ENCODE assay signal across 8 cellular contexts in the genomic region with DNA sequence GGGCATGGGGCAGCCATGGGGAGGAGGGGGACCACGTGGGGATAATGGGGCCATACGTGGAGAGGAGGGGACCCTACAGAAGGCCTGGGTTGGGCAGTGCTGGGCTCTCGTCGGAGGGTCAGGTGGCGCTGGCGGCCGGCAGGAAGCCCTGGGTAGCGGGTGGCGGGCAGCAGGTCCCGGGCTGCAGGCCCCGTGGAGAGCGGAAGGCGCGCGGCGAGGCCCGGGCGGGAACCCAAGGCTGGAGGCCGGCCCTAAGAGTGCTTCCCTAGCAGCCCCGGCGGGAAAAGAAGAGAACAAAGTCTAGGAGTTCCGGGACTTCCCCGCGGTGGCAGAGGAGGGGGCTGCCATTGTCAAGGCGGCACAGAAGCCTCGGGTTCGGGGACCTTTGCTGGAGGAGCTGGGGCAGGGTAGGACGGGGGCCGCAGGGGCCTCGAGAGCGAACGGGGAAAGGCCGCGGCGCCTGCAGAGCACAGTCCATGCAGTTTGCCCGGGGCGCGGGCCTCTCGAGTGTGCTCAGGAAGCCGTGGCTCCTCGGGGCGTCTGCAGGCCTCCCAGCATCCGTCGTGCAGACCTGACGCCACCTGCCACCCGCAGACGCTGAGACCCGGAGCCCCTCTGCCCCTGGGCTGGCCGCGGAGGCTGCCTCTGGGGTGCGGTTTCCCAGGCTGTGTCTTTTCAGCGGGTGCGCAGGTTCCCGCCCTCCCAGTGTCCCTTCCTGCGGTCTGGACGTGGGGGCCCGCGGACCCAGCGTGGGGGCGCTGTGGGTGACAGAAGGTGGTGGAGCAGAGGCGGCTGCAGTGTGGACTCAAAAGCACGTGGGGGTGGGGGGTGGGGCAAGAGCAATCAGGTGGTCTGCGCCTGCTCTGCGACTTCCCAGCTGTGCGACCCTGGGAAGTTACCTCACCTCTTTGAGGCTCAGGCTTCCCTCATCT. TPM values are rescaled to one million over a fixed set of nuclear protein-coding genes. Genes with fewer than 3 reads are reported as not detected.
DNase-seq lines count a peak whose midpoint lies in the region; ATAC-seq and TF ChIP-seq lines count a peak whose summit lies in the region.

No MANE protein-coding gene starts in this region.

- peak overlapping the region; percentile 24; the same call in 1 of the 2 replicates for H3K4me3 ChIP-seq in GM08714 (ENCODE audit: low read length)
- H3K4me3 ChIP-seq in OCI-LY1 (ENCODE audit: low read depth, low read length, poor library complexity, severe bottlenecking), result peak overlapping the region; percentile 50
- H3K4me3 ChIP-seq in liver (ENCODE audit: low read depth in 1 of 3, low read length in 3 of 3), result peak overlapping the region; percentile 33 to 64 (median 58)
- H3K4me3 ChIP-seq in stomach, result peak overlapping the region; percentile 40 to 59 (median 44)

- TF ChIP-seq CTCF in OCI-LY1 (IDR thresholded peaks at IDR 0.05; ENCODE audit: low read length) (no peak), liver (IDR thresholded peaks at IDR 0.05; ENCODE audit: low read depth, low read length, missing input control) (no peak), stomach (IDR thresholded peaks at IDR 0.05) (no peak)

- no peak for TF ChIP-seq POLR2A in stomach (IDR thresholded peaks at IDR 0.05)

- H3K27ac ChIP-seq in OCI-LY1 (ENCODE audit: low read depth, low read length, poor library complexity, severe bottlenecking) (no peak overlapping the region), liver (ENCODE audit: low read depth in 1 of 2, low read length in 2 of 2) (peak overlapping the region; percentile 73 to 77), stomach (peak overlapping the region; percentile 62 to 83 (median 72))

- DNase-seq in amniotic epithelial cell (ENCODE audit: low read depth) (peak; percentile 7), stomach (no peak), HEK293T (ENCODE audit: extremely low spot score) (no peak), NCI-H1436 treated with DMSO at 0.1 percent for 48 hours (lab: John Stamatoyannopoulos, UW) (no peak)

- H3F3A ChIP-seq in OCI-LY1 (ENCODE audit: insufficient read depth, low read length), result no peaks in the 10 kb centered on the region

- H3K27me3 ChIP-seq in OCI-LY1 (ENCODE audit: insufficient read depth, low read length) (no peaks in the 10 kb centered on the region; the same call in 1 of the 2 replicates), liver (ENCODE audit: control insufficient read depth in 4 of 4, insufficient read depth in 4 of 4, low read length in 3 of 4) (no peaks in the 10 kb centered on the region), stomach (no peaks in the 10 kb centered on the region)

- POLR2A ChIA-PET in HEK293T (lab: Yijun Ruan, JAX), result interaction anchor here (9.9 kb wide), 1 partner anchor 18 kb away, joined by 134 read pairs; a partner anchor contains a TSS

- CTCF ChIA-PET in HEK293T (lab: Yijun Ruan, JAX), result interaction anchor here (1.0 to 3.1 kb wide), 4 partner anchors 7 to 15 kb away, joined by 3 to 20 read pairs (median 4); no protein-coding TSS in a partner anchor

- no peak for ATAC-seq in HG03097 (IDR thresholded peaks at IDR 0.05; ENCODE audit: low FRiP score, unreplicated experiment)

- H3K9ac ChIP-seq in OCI-LY1 (ENCODE audit: low read length) (no peak overlapping the region), liver (ENCODE audit: low read depth in 1 of 2, low read length in 2 of 2) (peak overlapping the region; percentile 30 to 43)

- H3K4me1 ChIP-seq in OCI-LY1 (ENCODE audit: insufficient read depth, low read length, severe bottlenecking), result peaks cover 11% of the 10 kb centered on the region
- peaks cover 0 to 6% (median 3%) of the 10 kb centered on the region in 4 donors for H3K4me1 ChIP-seq in liver (ENCODE audit: control insufficient read depth in 4 of 4, insufficient read depth in 4 of 4, low read length in 3 of 4)
- H3K4me1 ChIP-seq in stomach, result peaks cover 3 to 18% (median 13%) of the 10 kb centered on the region in 4 donors

- WGBS in liver, result 48% methylated on average over 65 of the region's 65 CpGs
- 51 to 63% (median 58%) methylated on average over 48 to 65 of the region's 65 CpGs for WGBS in stomach, 5 donors

- peak overlapping the region; percentile 49 for H3K4me2 ChIP-seq in OCI-LY1 (ENCODE audit: low read length)

- TF ChIP-seq RAD21 in liver (IDR thresholded peaks at IDR 0.05), result no peak

- H3K79me2 ChIP-seq in OCI-LY1 (ENCODE audit: insufficient read depth, low read length), result no peaks in the 10 kb centered on the region

- H3K36me3 ChIP-seq in OCI-LY1 (ENCODE audit: insufficient read depth, low read length) (no peaks in the 10 kb centered on the region), liver (ENCODE audit: control insufficient read depth in 4 of 4, insufficient read depth in 3 of 4, low read depth in 1 of 4, low read length in 3 of 4) (no peaks in the 10 kb centered on the region), stomach (no peaks in the 10 kb centered on the region)

- H3K9me3 ChIP-seq in OCI-LY1 (ENCODE audit: low read length) (no peaks in the 10 kb centered on the region), liver (ENCODE audit: control insufficient read depth in 4 of 4, low read length in 3 of 4) (no peaks in the 10 kb centered on the region), stomach (no peaks in the 10 kb centered on the region)

- H2AFZ ChIP-seq in OCI-LY1 (ENCODE audit: low read length), result no peak overlapping the region

- no peaks in the 10 kb centered on the region for H4K20me1 ChIP-seq in OCI-LY1 (ENCODE audit: insufficient read depth, low read length)

- intact Hi-C loops in stomach (cut with DNase I; ENCODE audit: low total_unique reads), result loop anchor here (5.0 kb wide), 1 partner anchor 74 kb away; no protein-coding TSS in a partner anchor

- no peak for TF ChIP-seq EP300 in stomach (IDR thresholded peaks at IDR 0.05)

- no peaks in the 10 kb centered on the region for H3K9me2 ChIP-seq in OCI-LY1 (ENCODE audit: low read depth, low read length)

TF ChIP-seq in liver, 16 proteins besides CTCF, POLR2A, EP300 and RAD21:
- TF ChIP-seq SP1 (IDR thresholded peaks at IDR 0.05) (no peak), HNF4A (conservative IDR thresholded peaks at IDR 0.05) (no peak), HNF4G (IDR thresholded peaks at IDR 0.05) (no peak), FOXA1 (IDR thresholded peaks at IDR 0.05) (no peak), NR2F2 (IDR thresholded peaks at IDR 0.05) (no peak), EGR1 (IDR thresholded peaks at IDR 0.05; ENCODE audit: low read depth in 2 of 2) (no peak)
- TF ChIP-seq, protein P1, sequence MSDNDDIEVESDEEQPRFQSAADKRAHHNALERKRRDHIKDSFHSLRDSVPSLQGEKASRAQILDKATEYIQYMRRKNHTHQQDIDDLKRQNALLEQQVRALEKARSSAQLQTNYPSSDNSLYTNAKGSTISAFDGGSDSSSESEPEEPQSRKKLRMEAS (IDR thresholded peaks at IDR 0.05), result no peak
- TF ChIP-seq, protein P2, sequence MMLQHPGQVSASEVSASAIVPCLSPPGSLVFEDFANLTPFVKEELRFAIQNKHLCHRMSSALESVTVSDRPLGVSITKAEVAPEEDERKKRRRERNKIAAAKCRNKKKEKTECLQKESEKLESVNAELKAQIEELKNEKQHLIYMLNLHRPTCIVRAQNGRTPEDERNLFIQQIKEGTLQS (IDR thresholded peaks at IDR 0.05), result no peak

TF ChIP-seq in HEK293T, 16 proteins besides CTCF, POLR2A, EP300 and RAD21:
- no peak for TF ChIP-seq HDGF (IDR thresholded peaks at IDR 0.05; ENCODE audit: borderline replicate concordance)
- TF ChIP-seq, protein P3, sequence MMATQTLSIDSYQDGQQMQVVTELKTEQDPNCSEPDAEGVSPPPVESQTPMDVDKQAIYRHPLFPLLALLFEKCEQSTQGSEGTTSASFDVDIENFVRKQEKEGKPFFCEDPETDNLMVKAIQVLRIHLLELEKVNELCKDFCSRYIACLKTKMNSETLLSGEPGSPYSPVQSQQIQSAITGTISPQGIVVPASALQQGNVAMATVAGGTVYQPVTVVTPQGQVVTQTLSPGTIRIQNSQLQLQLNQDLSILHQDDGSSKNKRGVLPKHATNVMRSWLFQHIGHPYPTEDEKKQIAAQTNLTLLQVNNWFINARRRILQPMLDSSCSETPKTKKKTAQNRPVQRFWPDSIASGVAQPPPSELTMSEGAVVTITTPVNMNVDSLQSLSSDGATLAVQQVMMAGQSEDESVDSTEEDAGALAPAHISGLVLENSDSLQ (IDR thresholded peaks at IDR 0.05), result no peak
- no peak for TF ChIP-seq CTBP1 (IDR thresholded peaks at IDR 0.05; ENCODE audit: borderline replicate concordance)
- TF ChIP-seq LEF1 (IDR thresholded peaks at IDR 0.05; ENCODE audit: borderline replicate concordance), result no peak
- no peak for TF ChIP-seq SP1 (IDR thresholded peaks at IDR 0.05)
- TF ChIP-seq BHLHE40 (IDR thresholded peaks at IDR 0.05; ENCODE audit: borderline replicate concordance), result no peak
- TF ChIP-seq FOXK2 (IDR thresholded peaks at IDR 0.05), result no peak
- TF ChIP-seq ELF4 (IDR thresholded peaks at IDR 0.05), result no peak
- TF ChIP-seq FOXA1 (IDR thresholded peaks at IDR 0.05), result no peak
- TF ChIP-seq TARDBP (IDR thresholded peaks at IDR 0.05), result no peak
- no peak for TF ChIP-seq L3MBTL2 (conservative IDR thresholded peaks at IDR 0.05)
- TF ChIP-seq ZNF384 (IDR thresholded peaks at IDR 0.05), result no peak
- TF ChIP-seq FOXM1 (IDR thresholded peaks at IDR 0.05; ENCODE audit: borderline replicate concordance), result no peak
- no peak for TF ChIP-seq ARNT (IDR thresholded peaks at IDR 0.05)
- no peak for TF ChIP-seq SUZ12 (IDR thresholded peaks at IDR 0.05)
- no peak for TF ChIP-seq NFRKB (IDR thresholded peaks at IDR 0.05)

RNA-seq across cellular contexts. Expression of a gene that starts 19.4 kb away (rescaled TPM):
- total RNA-seq in liver, result 10 to 100 TPM; 83.1 to 93.0 TPM
- 100 to 1,000 TPM; 121 to 139 TPM for polyA plus RNA-seq in liver
- 100 to 1,000 TPM in 4 of 5 donors, 10 to 100 TPM in 1; 72.3 to 278 (median 184) TPM for total RNA-seq in stomach
- 100 to 1,000 TPM; 123 to 192 (median 141) TPM for polyA plus RNA-seq in stomach

RNA-seq across cellular contexts. Expression of a gene that starts 46.6 kb away (rescaled TPM):
- under 1 TPM; 0.23 to 0.84 TPM for total RNA-seq in liver
- under 1 TPM; 0.36 to 0.67 TPM for polyA plus RNA-seq in liver
- under 1 TPM in 2 of 5 donors, not detected in 3; 0.14 to 0.92 TPM for total RNA-seq in stomach
- under 1 TPM in 2 of 3 donors, not detected in 1; 0.19 to 0.28 TPM for polyA plus RNA-seq in stomach
